Comparison of ENCODE assay signal across 9 cellular contexts in genomic region chr20:4150095-4150492, GRCh38. TPM values are rescaled to one million over a fixed set of nuclear protein-coding genes. Genes with fewer than 3 reads are reported as not detected.
DNase-seq lines count a peak whose midpoint lies in the region; ATAC-seq and TF ChIP-seq lines count a peak whose summit lies in the region.
"Had no signal": no experiment of that assay in that cellular context is flagged by ENCODE, and none has a peak within 500 bp of the region (broad histone marks: within the 10 kb centered on the region; RNA-seq: fewer than 3 reads in every experiment).

No MANE protein-coding gene starts in this region.

- TF ChIP-seq CTCF in brain microvascular endothelial cell (IDR thresholded peaks at IDR 0.05; ENCODE audit: low read depth, low read length, missing control alignments) = no peak
- TF ChIP-seq CTCF in right lobe of liver (IDR thresholded peaks at IDR 0.05) = no peak
- TF ChIP-seq CTCF in tibial artery (IDR thresholded peaks at IDR 0.05) = no peak

- H3K27me3 ChIP-seq in brain microvascular endothelial cell (replicated peaks) (no peaks in the 10 kb centered on the region), right lobe of liver (no peaks in the 10 kb centered on the region), tibial artery (no peaks in the 10 kb centered on the region)

- H3K4me1 Mint-ChIP-seq in activated T-cell treated with anti-CD3 and anti-CD28 coated beads, Interleukin-2, amount 50 U/mL, for 24 hours (ENCODE audit: low read depth) = peaks cover 18% of the 10 kb centered on the region

- WGBS in right lobe of liver (ENCODE audit: insufficient coverage, low coverage, low lambda C conversion rate, missing lambda C conversion rate) = 39% methylated on average over 7 of the region's 7 CpGs

- intact Hi-C loops in right lobe of liver (cut with DNase I) = no loop called here
- intact Hi-C loops in tibial artery (cut with DNase I; ENCODE audit: low total_unique reads) = no loop called here

- H3K27ac Mint-ChIP-seq in activated T-cell treated with anti-CD3 and anti-CD28 coated beads, Interleukin-2, amount 50 U/mL, for 24 hours = no peak overlapping the region

- H3K27ac ChIP-seq in brain microvascular endothelial cell = no peak overlapping the region
- no peak overlapping the region for H3K27ac ChIP-seq in right lobe of liver
- peak overlapping the region; percentile 10 to 65 for H3K27ac ChIP-seq in tibial artery
- H3K27ac ChIP-seq: neutrophil had no signal

- H3K4me1 ChIP-seq in right lobe of liver (peaks cover 0 to 8% (median 0%) of the 10 kb centered on the region in 4 donors), tibial artery (peaks cover 0 to 28% (median 17%) of the 10 kb centered on the region in 4 donors)

- H3K4me3 ChIP-seq in brain microvascular endothelial cell (ENCODE audit: low read depth, low read length) (peak overlapping the region; percentile 80), right lobe of liver (peak overlapping the region; percentile 59 to 73 (median 71)), tibial artery (peak overlapping the region; percentile 62 to 83)

- ATAC-seq in right lobe of liver (no peak), HG03139 (IDR thresholded peaks at IDR 0.05; ENCODE audit: unreplicated experiment) (no peak)

- H3K36me3 ChIP-seq in brain microvascular endothelial cell (replicated peaks) (no peaks in the 10 kb centered on the region), right lobe of liver (no peaks in the 10 kb centered on the region), tibial artery (no peaks in the 10 kb centered on the region)
- H3K36me3 ChIP-seq: neutrophil had no signal

- peak overlapping the region; percentile 52 for H3K4me3 Mint-ChIP-seq in activated T-cell treated with anti-CD3 and anti-CD28 coated beads, Interleukin-2, amount 50 U/mL, for 24 hours

- TF ChIP-seq POLR2A in right lobe of liver (IDR thresholded peaks at IDR 0.05) = no peak

- in situ Hi-C loops in brain microvascular endothelial cell (cut with HindIII; ENCODE audit: low pct_ligation_motif_present, low sequenced_read_pairs) = no loop called here

- no peaks in the 10 kb centered on the region for H3K9me3 Mint-ChIP-seq in activated T-cell treated with anti-CD3 and anti-CD28 coated beads, Interleukin-2, amount 50 U/mL, for 24 hours

- peaks cover 49% of the 10 kb centered on the region for H3K27me3 Mint-ChIP-seq in activated T-cell treated with anti-CD3 and anti-CD28 coated beads, Interleukin-2, amount 50 U/mL, for 24 hours

- H3K9me3 ChIP-seq in right lobe of liver = no peaks in the 10 kb centered on the region
- no peaks in the 10 kb centered on the region for H3K9me3 ChIP-seq in tibial artery
- H3K9me3 ChIP-seq: neutrophil had no signal

- no peak for DNase-seq in activated T-cell treated with anti-CD3 and anti-CD28 coated beads, Interleukin-2, amount 50 U/mL, for 24 hours
- no peak for DNase-seq in activated T-cell treated with anti-CD3 and anti-CD28 coated beads, Interleukin-2, amount 50 U/mL, for 48 hours
- peak; percentile 28 for DNase-seq in brain microvascular endothelial cell
- DNase-seq in right lobe of liver = no peak
- peak in 1 of 2 donors; percentile 20 for DNase-seq in tibial artery
- no peak for DNase-seq in inferior parietal cortex (ENCODE audit: extremely low spot score)
- DNase-seq in activated CD4-positive, alpha-beta T cell treated with anti-CD3 and anti-CD28 coated beads, Interleukin-2, amount 50 U/mL, for 4 hours = no peak

- H3K36me3 Mint-ChIP-seq in activated T-cell treated with anti-CD3 and anti-CD28 coated beads, Interleukin-2, amount 50 U/mL, for 24 hours (ENCODE audit: low read depth) = no peaks in the 10 kb centered on the region

RNA-seq across cellular contexts. Expression of gene SMOX, which starts 1.5 kb away (rescaled TPM):
- total RNA-seq in right lobe of liver = 10 to 100 TPM in 1 of 6 experiments, 1 to 10 TPM in 4, under 1 TPM in 1; 0.95 to 11.7 (median 4.3) TPM

Comparison
In these comparisons a context has a peak if more than half of its experiments do, and no peak if none do; other contexts are left out.
1. H3K27ac ChIP-seq: peak in tibial artery (2 of 2); none in brain microvascular endothelial cell (single experiment) and right lobe of liver (0 of 3).
2. Peak in every context shown above with its lines, with median percentiles within 50 percentile points of each other: H3K4me3 ChIP-seq.